18 cellular contexts compared by ENCODE assay signal in genomic region chr2:9374071-9374730, GRCh38.
"Had no signal": no experiment of that assay in that cellular context is flagged by ENCODE, and none has a peak within 500 bp of the region (broad histone marks: within the 10 kb centered on the region; RNA-seq: fewer than 3 reads in every experiment).

No MANE protein-coding gene starts in this region.

- H3K27ac Mint-ChIP-seq: activated B cell treated with CpG ODN at 0.5 μM for 24 hours; activated CD8-positive, alpha-beta T cell treated with anti-CD3 and anti-CD28 coated beads for 36 hours; activated naive CD8-positive, alpha-beta T cell treated with anti-CD3 and anti-CD28 coated beads for 36 hours; stimulated activated naive CD8-positive, alpha-beta T cell treated with anti-CD3 and anti-CD28 coated beads, Interleukin-15, Interleukin-2, amounts not matched to agents 100 ng/mL and 50 ng/mL, for 24 hours had no signal

- H3K27me3 Mint-ChIP-seq: activated naive CD8-positive, alpha-beta T cell treated with anti-CD3 and anti-CD28 coated beads for 36 hours had no signal

- H3K4me3 ChIP-seq: body of pancreas, testis had no signal

- H3K9me3 ChIP-seq: body of pancreas, neutrophil, testis had no signal

- H3K4me1 ChIP-seq: body of pancreas, testis had no signal

- H3K36me3 ChIP-seq: neutrophil had no signal

- H3K4me3 Mint-ChIP-seq: activated B cell treated with CpG ODN at 0.5 μM for 24 hours; activated CD8-positive, alpha-beta T cell treated with anti-CD3 and anti-CD28 coated beads for 36 hours; activated naive CD8-positive, alpha-beta T cell treated with anti-CD3 and anti-CD28 coated beads for 36 hours; stimulated activated naive CD8-positive, alpha-beta T cell treated with anti-CD3 and anti-CD28 coated beads, Interleukin-15, Interleukin-2, amounts not matched to agents 100 ng/mL and 50 ng/mL, for 24 hours had no signal

- H3K36me3 Mint-ChIP-seq: activated naive CD8-positive, alpha-beta T cell treated with anti-CD3 and anti-CD28 coated beads for 36 hours had no signal

- H3K27me3 ChIP-seq: body of pancreas, neutrophil, testis had no signal

- H3K4me1 Mint-ChIP-seq: activated naive CD8-positive, alpha-beta T cell treated with anti-CD3 and anti-CD28 coated beads for 36 hours had no signal

- DNase-seq: activated B cell treated with CpG ODN at 0.5 μM for 24 hours; activated CD4-positive, alpha-beta T cell treated with anti-CD3 and anti-CD28 coated beads for 48 hours; activated CD8-positive, alpha-beta memory T cell treated with anti-CD3 and anti-CD28 coated beads, Interleukin-2, amount 50 U/mL, for 4 hours; activated CD8-positive, alpha-beta T cell treated with anti-CD3 and anti-CD28 coated beads for 36 hours; activated gamma-delta T cell; activated naive CD8-positive, alpha-beta T cell treated with anti-CD3 and anti-CD28 coated beads for 36 hours; activated T-cell treated with anti-CD3 and anti-CD28 coated beads, Interleukin-2, amount 50 U/mL, for 48 hours; amygdala; body of pancreas; effector CD4-positive, alpha-beta T cell; foreskin melanocyte; kidney glomerular epithelial cell; posterior cingulate gyrus; T-helper 2 cell; testis had no signal

- ATAC-seq: activated CD8-positive, alpha-beta T cell treated with anti-CD3 and anti-CD28 coated beads for 36 hours; body of pancreas had no signal

- H3K9me3 Mint-ChIP-seq: activated B cell treated with CpG ODN at 0.5 μM for 24 hours; activated CD8-positive, alpha-beta T cell treated with anti-CD3 and anti-CD28 coated beads for 36 hours; activated naive CD8-positive, alpha-beta T cell treated with anti-CD3 and anti-CD28 coated beads for 36 hours; stimulated activated naive CD8-positive, alpha-beta T cell treated with anti-CD3 and anti-CD28 coated beads, Interleukin-15, Interleukin-2, amounts not matched to agents 100 ng/mL and 50 ng/mL, for 24 hours had no signal

- H3K27ac ChIP-seq: body of pancreas, epithelial cell of prostate, neutrophil, testis had no signal
